29 cellular contexts compared by ENCODE assay signal in genomic region chr1:69697343-69697742, GRCh38.
"Had no signal": no experiment of that assay in that cellular context is flagged by ENCODE, and none has a peak within 500 bp of the region (broad histone marks: within the 10 kb centered on the region; RNA-seq: fewer than 3 reads in every experiment).

No MANE protein-coding gene starts in this region.

- ATAC-seq: activated CD8-positive, alpha-beta T cell treated with anti-CD3 and anti-CD28 coated beads for 36 hours; activated naive CD8-positive, alpha-beta T cell treated with anti-CD3 and anti-CD28 coated beads, Interleukin-2, amount 50 U/mL, for 24 hours; gastroesophageal sphincter; heart right ventricle; T-helper 17 cell; WTC11 had no signal

- H3K4me1 ChIP-seq: adrenal gland, ascending aorta, breast epithelium, colonic mucosa, esophagus muscularis mucosa, gastroesophageal sphincter, heart right ventricle had no signal

- H3K4me3 ChIP-seq: adrenal gland, ascending aorta, breast epithelium, cardiac muscle cell, colonic mucosa, esophagus muscularis mucosa, gastroesophageal sphincter, heart right ventricle had no signal

- H3K27ac ChIP-seq: adrenal gland, ascending aorta, breast epithelium, cardiac muscle cell, colonic mucosa, esophagus muscularis mucosa, gastroesophageal sphincter, heart right ventricle had no signal

- H3K36me3 ChIP-seq: adrenal gland, ascending aorta, breast epithelium, cardiac muscle cell, colonic mucosa, esophagus muscularis mucosa, gastroesophageal sphincter, heart right ventricle had no signal

- H3K27me3 ChIP-seq: adrenal gland, ascending aorta, breast epithelium, cardiac muscle cell, colonic mucosa, esophagus muscularis mucosa, gastroesophageal sphincter, heart right ventricle had no signal

- DNase-seq: activated CD4-positive, alpha-beta T cell treated with anti-CD3 and anti-CD28 coated beads for 1 hour; activated CD4-positive, alpha-beta T cell treated with anti-CD3 and anti-CD28 coated beads for 4 hours; activated CD4-positive, alpha-beta T cell treated with anti-CD3 and anti-CD28 coated beads, Interleukin-2, amount 50 U/mL, for 1 hour; activated CD4-positive, alpha-beta T cell treated with anti-CD3 and anti-CD28 coated beads, Interleukin-2, amount 50 U/mL, for 48 hours; activated CD8-positive, alpha-beta memory T cell treated with anti-CD3 and anti-CD28 coated beads for 24 hours; activated CD8-positive, alpha-beta T cell treated with anti-CD3 and anti-CD28 coated beads for 36 hours; activated effector memory CD4-positive, alpha-beta T cell treated with anti-CD3 and anti-CD28 coated beads, Interleukin-2, amount 50 U/mL, for 16 hours; activated naive CD4-positive, alpha-beta T cell treated with anti-CD3 and anti-CD28 coated beads for 36 hours; activated naive CD8-positive, alpha-beta T cell treated with anti-CD3 and anti-CD28 coated beads for 36 hours; activated naive CD8-positive, alpha-beta T cell treated with anti-CD3 and anti-CD28 coated beads, Interleukin-2, amount 50 U/mL, for 24 hours; activated T-cell treated with anti-CD3 and anti-CD28 coated beads, Interleukin-2, amount 50 U/mL, for 1 hour; activated T-cell treated with anti-CD3 and anti-CD28 coated beads, Interleukin-2, amount 50 U/mL, for 48 hours; adrenal gland; amygdala; central memory CD4-positive, alpha-beta T cell; cerebellar nuclear complex; colonic mucosa; effector CD8-positive, alpha-beta T cell; foreskin melanocyte; heart right ventricle; T-helper 1 cell; T-helper 17 cell; T1000 had no signal

- H3K9me3 ChIP-seq: adrenal gland, colonic mucosa had no signal
